Comparison of ENCODE assay signal across 33 cellular contexts in genomic region chr6:7762758-7763157, GRCh38. TPM values are rescaled to one million over a fixed set of nuclear protein-coding genes. Genes with fewer than 3 reads are reported as not detected.
"Had no signal": no experiment of that assay in that cellular context is flagged by ENCODE, and none has a peak within 500 bp of the region (broad histone marks: within the 10 kb centered on the region; RNA-seq: fewer than 3 reads in every experiment).

No MANE protein-coding gene starts in this region.

- DNase-seq: activated B cell treated with CpG ODN at 0.5 μM for 24 hours; activated CD4-positive, alpha-beta T cell treated with anti-CD3 and anti-CD28 coated beads for 48 hours; activated CD4-positive, alpha-beta T cell treated with anti-CD3 and anti-CD28 coated beads, Interleukin-2, amount 50 U/mL, for 1 hour; activated CD4-positive, alpha-beta T cell treated with anti-CD3 and anti-CD28 coated beads, Interleukin-2, amount 50 U/mL, for 48 hours; activated CD8-positive, alpha-beta memory T cell treated with anti-CD3 and anti-CD28 coated beads, Interleukin-2, amount 10 ng/mL, durations not matched to agents 7 days and 5 days; activated CD8-positive, alpha-beta memory T cell treated with anti-CD3 and anti-CD28 coated beads, Interleukin-2, amount 50 U/mL, for 4 hours; activated CD8-positive, alpha-beta T cell treated with anti-CD3 and anti-CD28 coated beads for 36 hours; activated effector memory CD4-positive, alpha-beta T cell treated with anti-CD3 and anti-CD28 coated beads, Interleukin-2, amount 50 U/mL, for 16 hours; activated naive CD4-positive, alpha-beta T cell treated with anti-CD3 and anti-CD28 coated beads for 36 hours; activated naive CD8-positive, alpha-beta T cell treated with anti-CD3 and anti-CD28 coated beads for 36 hours; activated naive CD8-positive, alpha-beta T cell treated with anti-CD3 and anti-CD28 coated beads, Interleukin-2, amount 50 U/mL, for 24 hours; activated T-cell treated with anti-CD3 and anti-CD28 coated beads, Interleukin-2, amount 50 U/mL, for 1 hour; activated T-cell treated with anti-CD3 and anti-CD28 coated beads, Interleukin-2, amount 50 U/mL, for 48 hours; adrenal gland; amygdala; aorta; body of pancreas; caudate nucleus; cortex of kidney; dermis blood vessel endothelial cell; effector CD4-positive, alpha-beta T cell; effector memory CD8-positive, alpha-beta T cell; erythroblast; foreskin melanocyte; head of caudate nucleus; T-cell; T1000; WERI-Rb-1 had no signal

- ATAC-seq: activated CD4-positive, CD25-positive, alpha-beta regulatory T cell treated with anti-CD3 and anti-CD28 coated beads, Interleukin-2, amount 50 U/mL, for 24 hours; activated CD8-positive, alpha-beta memory T cell treated with anti-CD3 and anti-CD28 coated beads, Interleukin-2, amount 10 ng/mL, durations not matched to agents 7 days and 5 days; activated CD8-positive, alpha-beta T cell treated with anti-CD3 and anti-CD28 coated beads for 36 hours; activated naive CD8-positive, alpha-beta T cell treated with anti-CD3 and anti-CD28 coated beads, Interleukin-2, amount 50 U/mL, for 24 hours; body of pancreas; effector memory CD8-positive, alpha-beta T cell; gastroesophageal sphincter; T-cell had no signal

- H3K36me3 ChIP-seq: adrenal gland, esophagus muscularis mucosa, gastroesophageal sphincter, WERI-Rb-1 had no signal

- H3K27ac ChIP-seq: adrenal gland, body of pancreas, esophagus muscularis mucosa, gastroesophageal sphincter, WERI-Rb-1 had no signal

- H3K27me3 ChIP-seq: adrenal gland, body of pancreas, esophagus muscularis mucosa, gastroesophageal sphincter had no signal

- H3K9me3 ChIP-seq: adrenal gland, body of pancreas, esophagus muscularis mucosa, gastroesophageal sphincter had no signal

- H3K4me1 ChIP-seq: adrenal gland, body of pancreas, gastroesophageal sphincter had no signal

- H3K4me3 ChIP-seq: adrenal gland, body of pancreas, esophagus muscularis mucosa, gastroesophageal sphincter had no signal

RNA-seq across cellular contexts. Expression of gene BMP6, which starts 36.9 kb away (rescaled TPM):
- total RNA-seq: activated CD8-positive, alpha-beta memory T cell treated with anti-CD3 and anti-CD28 coated beads for 36 hours; activated CD8-positive, alpha-beta memory T cell treated with anti-CD3 and anti-CD28 coated beads, Interleukin-2, amount 10 ng/mL, durations not matched to agents 7 days and 5 days; activated naive CD8-positive, alpha-beta T cell treated with anti-CD3 and anti-CD28 coated beads for 36 hours; T-helper 2 cell treated with Interferon-gamma antibody and Interleukin-4, amounts not matched to agents 100 ng/mL and 5 ng/mL, for 36 hours had no signal
